In genomic region chr1:56501888-56502287, GRCh38 we compare ENCODE assay signal across 1 cellular context.
TF ChIP-seq lines count a peak whose summit lies in the region.

No MANE protein-coding gene starts in this region.

TF ChIP-seq in GM23338, 12 proteins besides CTCF, POLR2A, EP300 and RAD21 (continued from another document):
- TF ChIP-seq ZNF462 (CRISPR knock-in tag; IDR thresholded peaks at IDR 0.05) (no peak), ZNF331 (CRISPR knock-in tag; IDR thresholded peaks at IDR 0.05; ENCODE audit: low read depth) (no peak), STAT1 (IDR thresholded peaks at IDR 0.05; ENCODE audit: unreplicated experiment) (no peak), NANOG (IDR thresholded peaks at IDR 0.05; ENCODE audit: borderline replicate concordance) (no peak), JUNB (IDR thresholded peaks at IDR 0.05; ENCODE audit: unreplicated experiment) (no peak)
